Comparison of ENCODE assay signal across 8 cellular contexts in genomic region chr18:70288171-70288850, GRCh38. TPM values are rescaled to one million over a fixed set of nuclear protein-coding genes. Genes with fewer than 3 reads are reported as not detected.
DNase-seq lines count a peak whose midpoint lies in the region; ATAC-seq, FAIRE-seq and TF ChIP-seq lines count a peak whose summit lies in the region.
"Had no signal": no experiment of that assay in that cellular context is flagged by ENCODE, and none has a peak within 500 bp of the region (broad histone marks: within the 10 kb centered on the region; RNA-seq: fewer than 3 reads in every experiment).

No MANE protein-coding gene starts in this region.

- peak overlapping the region; percentile 55 for H2AFZ ChIP-seq in K562 (ENCODE audit: low read depth, low read length)
- H2AFZ ChIP-seq in smooth muscle cell (ENCODE audit: low read depth): peak overlapping the region; percentile 81

- no TSS peak for BruUV-seq in K562 (replicated peaks; lab: Mats Ljungman, UMichigan)

- H3K27ac Mint-ChIP-seq in immature natural killer cell: peak overlapping the region in 3 of 6 donors; percentile 28 to 37 (median 33)
- H3K27ac Mint-ChIP-seq: activated naive CD4-positive, alpha-beta T cell treated with anti-CD3 and anti-CD28 coated beads, Interleukin-2, amount 50 U/mL, for 72 hours had no signal

- in situ Hi-C loops in K562 (cut with MboI): no loop called here

- H3K9me3 Mint-ChIP-seq in immature natural killer cell: no peaks in the 10 kb centered on the region
- H3K9me3 Mint-ChIP-seq: activated naive CD4-positive, alpha-beta T cell treated with anti-CD3 and anti-CD28 coated beads, Interleukin-2, amount 50 U/mL, for 72 hours had no signal

- intact Hi-C loops in K562 (cut with micrococcal nuclease): loop anchor here (5.0 kb wide), 1 partner anchor 144 kb away; no protein-coding TSS in a partner anchor

- peaks cover 3 to 8% (median 6%) of the 10 kb centered on the region in 3 donors for H3K27me3 Mint-ChIP-seq in immature natural killer cell (ENCODE audit: low read depth in 3 of 3)

- H3K36me3 ChIP-seq in HUES48 (ENCODE audit: control insufficient read depth, insufficient read depth, low read length) (no peaks in the 10 kb centered on the region; the same call in 1 of the 2 replicates), K562 (ENCODE audit: control insufficient read depth, insufficient read depth, low read length) (no peaks in the 10 kb centered on the region; the same call in 2 of the 3 replicates), smooth muscle cell (ENCODE audit: low read depth) (no peaks in the 10 kb centered on the region)

- H4K20me1 ChIP-seq in K562 (replicated peaks; ENCODE audit: control insufficient read depth, insufficient read depth, low read length) (peaks cover 8% of the 10 kb centered on the region), smooth muscle cell (ENCODE audit: low read depth) (peaks cover 38% of the 10 kb centered on the region)

- no peak for TF ChIP-seq POLR2A in K562 (conservative IDR thresholded peaks at IDR 0.05)

- peak overlapping the region; percentile 21 for H3K27ac ChIP-seq in HUES48 (ENCODE audit: low read depth, low read length)
- no peak overlapping the region for H3K27ac ChIP-seq in K562 (ENCODE audit: extremely low read depth, low read depth, low read length)
- peak overlapping the region; percentile 81 for H3K27ac ChIP-seq in smooth muscle cell (ENCODE audit: low read depth)

- peaks cover 27 to 28% of the 10 kb centered on the region in 2 donors for H3K4me1 Mint-ChIP-seq in immature natural killer cell

- no peak for TF ChIP-seq CTCF in GM10248 (IDR thresholded peaks at IDR 0.05; ENCODE audit: control extremely low read depth, extremely low read depth, low read depth, missing control alignments)
- no peak for TF ChIP-seq CTCF in K562 (IDR thresholded peaks at IDR 0.05 in 2 of 3, conservative IDR thresholded peaks at IDR 0.05 in 1 of 3; ENCODE audit: insufficient read depth in 2 of 3, low read depth in 1 of 3, low read length in 3 of 3)
- no peak for TF ChIP-seq CTCF in smooth muscle cell (IDR thresholded peaks at IDR 0.05; ENCODE audit: borderline replicate concordance, insufficient read depth, poor library complexity, severe bottlenecking)

- ATAC-seq in GM21447 (IDR thresholded peaks at IDR 0.05; ENCODE audit: unreplicated experiment): peak; percentile 25
- ATAC-seq in K562: peak; percentile 25

- no peak for TF ChIP-seq RAD21 in K562 (CRISPR knock-in tag; conservative IDR thresholded peaks at IDR 0.05 in 1 of 2, IDR thresholded peaks at IDR 0.05 in 1 of 2)

- no peak for FAIRE-seq in K562 (lab: Jason Lieb, UNC)

- CTCF ChIA-PET in GM10248 (lab: Yijun Ruan, JAX) (no interaction called here), K562 (lab: Yijun Ruan, JAX; ENCODE audit: low intra/inter-chr PET ratio) (no interaction called here)

- DNase-seq in GM10248 (ENCODE audit: extremely low spot score): peak; percentile 54
- peak in 2 of 4 experiments; percentile 22 to 34 for DNase-seq in K562 (ENCODE audit: extremely low read depth in 1 of 4, low spot score in 3 of 4)
- DNase-seq in immature natural killer cell: peak; percentile 7 to 9 (median 9)
- peak; percentile 29 for DNase-seq in smooth muscle cell (lab: John Stamatoyannopoulos, UW; ENCODE audit: unreplicated experiment)
- DNase-seq in effector CD4-positive, alpha-beta T cell: no peak

- H3K4me2 ChIP-seq in K562 (ENCODE audit: insufficient read depth, low read length) (0 out of 2 replicates have a peak overlapping the region, but pooled peaks have one; percentile 11), smooth muscle cell (peak overlapping the region; percentile 93)

- peak overlapping the region; percentile 57 to 84 (median 75) for H3K4me3 Mint-ChIP-seq in immature natural killer cell

- H3K79me2 ChIP-seq in K562 (ENCODE audit: control insufficient read depth, insufficient read depth, low read length) (peaks cover 38% of the 10 kb centered on the region), smooth muscle cell (ENCODE audit: low read depth) (peaks cover 37% of the 10 kb centered on the region)

- no peaks in the 10 kb centered on the region for H3K9me1 ChIP-seq in K562 (ENCODE audit: control insufficient read depth, insufficient read depth, low read length)

- POLR2A ChIA-PET in GM10248 (lab: Yijun Ruan, JAX) (no interaction called here), K562 (lab: Yijun Ruan, JAX) (no interaction called here)

- H3K36me3 Mint-ChIP-seq in immature natural killer cell: no peaks in the 10 kb centered on the region
- H3K36me3 Mint-ChIP-seq: activated naive CD4-positive, alpha-beta T cell treated with anti-CD3 and anti-CD28 coated beads, Interleukin-2, amount 50 U/mL, for 72 hours had no signal

- no peaks in the 10 kb centered on the region for H3K9me3 ChIP-seq in HUES48 (ENCODE audit: control insufficient read depth, insufficient read depth, low read length)
- no peaks in the 10 kb centered on the region for H3K9me3 ChIP-seq in K562 (replicated peaks; ENCODE audit: control insufficient read depth, insufficient read depth, low read depth, low read length)
- no peaks in the 10 kb centered on the region for H3K9me3 ChIP-seq in smooth muscle cell (replicated peaks; ENCODE audit: low read depth)

- H3K4me3 ChIP-seq in HUES48 (ENCODE audit: low read depth, low read length) (peak overlapping the region; percentile 70), K562 (peak overlapping the region; percentile 58), smooth muscle cell (peak overlapping the region; percentile 92)

- no peaks in the 10 kb centered on the region for H3K27me3 ChIP-seq in HUES48 (ENCODE audit: control insufficient read depth, insufficient read depth, low read length)
- no peaks in the 10 kb centered on the region for H3K27me3 ChIP-seq in K562 (ENCODE audit: control insufficient read depth in 2 of 2, insufficient read depth in 2 of 2, low read length in 2 of 2)
- H3K27me3 ChIP-seq in smooth muscle cell (ENCODE audit: low read depth): no peaks in the 10 kb centered on the region

- TF ChIP-seq EP300 in K562 (IDR thresholded peaks at IDR 0.05; ENCODE audit: low read length): no peak

- peaks cover 11% of the 10 kb centered on the region for H3F3A ChIP-seq in smooth muscle cell (ENCODE audit: low read depth)

- WGBS in K562 (ENCODE audit: insufficient coverage, low coverage, missing lambda C conversion rate): 54% methylated on average over 8 of the region's 50 CpGs
- 4% methylated on average over 24 of the region's 50 CpGs for WGBS in smooth muscle cell (ENCODE audit: low lambda C conversion rate)

- H3K9ac ChIP-seq in HUES48 (ENCODE audit: low read depth, low read length): peak overlapping the region; percentile 70
- H3K9ac ChIP-seq in K562 (ENCODE audit: insufficient read depth in 1 of 2, low read depth in 2 of 2, low read length in 2 of 2): peak overlapping the region in 1 of 2 experiments; percentile 84; a peak in 2 of 4 replicates
- peak overlapping the region; percentile 77 for H3K9ac ChIP-seq in smooth muscle cell (ENCODE audit: low read depth)

- H3K4me1 ChIP-seq in HUES48 (ENCODE audit: control insufficient read depth, insufficient read depth, low read length) (peaks cover 11% of the 10 kb centered on the region), K562 (replicated peaks in 1 of 2; ENCODE audit: control insufficient read depth in 2 of 2, insufficient read depth in 2 of 2, low read length in 2 of 2) (peaks cover 15 to 19% of the 10 kb centered on the region in 2 experiments; a peak in 4 of 5 replicates), smooth muscle cell (ENCODE audit: low read depth) (peaks cover 17% of the 10 kb centered on the region)

TF ChIP-seq in K562, 482 proteins besides CTCF, POLR2A, EP300 and RAD21:
- TF ChIP-seq YY1 (IDR thresholded peaks at IDR 0.05; ENCODE audit: borderline replicate concordance in 1 of 3, control insufficient read depth in 1 of 3, extremely low read depth in 1 of 3, insufficient read depth in 3 of 3, insufficient read length in 1 of 3, insufficient replicate concordance in 2 of 3, low read depth in 1 of 3, low read length in 2 of 3) (peak in 1 of 3 experiments; percentile 3), TBP (optimal IDR thresholded peaks at IDR 0.05; ENCODE audit: low read depth, low read length) (no peak), ZBTB7A (IDR thresholded peaks at IDR 0.05; ENCODE audit: borderline replicate concordance, control insufficient read depth, low read depth, low read length) (peak; percentile 48; the same call in 1 of the 2 replicates), NRF1 (conservative IDR thresholded peaks at IDR 0.05 in 1 of 2, IDR thresholded peaks at IDR 0.05 in 1 of 2) (peak in 1 of 2 experiments; percentile 10; a peak in 1 of 4 replicates)

RNA-seq across cellular contexts. Expression of gene SOCS6, which starts 0.5 kb away (rescaled TPM):
- 5.4 and 9.7 TPM in 2 replicates for total RNA-seq in K562 (2011; cell fraction: chromatin; rRNA removed; ENCODE audit: low replicate concordance)
- total RNA-seq in K562 (2011; cell fraction: nucleolus; rRNA removed): 3.0 and 3.8 TPM in 2 replicates
- total RNA-seq in K562 (2011; cell fraction: nucleoplasm; rRNA removed): 3.7 and 4.3 TPM in 2 replicates
- total RNA-seq in K562 (2014; rRNA removed) (3.2 and 3.3 TPM in 2 replicates), K562 (2014; rRNA removed; fragmentation: Illumina TruSeq; extraction: Trizol) (5.7 and 7.2 TPM in 2 replicates), K562 (2015; rRNA removed; fragmentation: Illumina TruSeq; extraction: Trizol) (7.1 and 7.5 TPM in 2 replicates), K562 (2021) (5.8 and 6.6 TPM in 2 replicates), smooth muscle cell (29.6 and 38.0 TPM in 2 replicates)
- polyA plus RNA-seq in K562 (2011; rRNA removed) (5.0 and 5.6 TPM in 2 replicates), K562 (2014; fragmentation: Illumina TruSeq; extraction: Trizol) (5.2 and 6.1 TPM in 2 replicates), K562 (2014; fragmentation: Nextera tagmentation; extraction: Ambion mirVana) (1 to 10 TPM; 2.5 to 3.4 TPM), K562 (2014; rRNA removed) (3.4 and 3.9 TPM in 2 replicates), immature natural killer cell (1 to 10 TPM in 2 of 3 donors, not detected in 1; 1.4 to 2.8 TPM), smooth muscle cell (8.5 and 14.3 TPM in 2 replicates)
- polyA plus RNA-seq in K562 (2011; cell fraction: cytosol; rRNA removed): 3.5 and 4.0 TPM in 2 replicates
- polyA plus RNA-seq in K562 (2011; cell fraction: nucleus; rRNA removed): 3.0 and 4.3 TPM in 2 replicates
- polyA plus RNA-seq in K562 (2012): 3.9 and 4.4 TPM in 2 replicates
- 11.2 and 14.2 TPM in 2 replicates for polyA minus RNA-seq in K562 (2011; rRNA and poly(A)+ RNA removed)
- polyA minus RNA-seq in K562 (2011; cell fraction: cytosol; rRNA and poly(A)+ RNA removed): 5.0 and 8.2 TPM in 2 replicates
- 3.6 and 8.1 TPM in 2 replicates for polyA minus RNA-seq in K562 (2011; cell fraction: nucleus; rRNA and poly(A)+ RNA removed)
